Comparison of ENCODE assay signal across 2 cellular contexts in genomic region chr10:79077488-79078173, GRCh38.
TF ChIP-seq lines count a peak whose summit lies in the region.

No MANE protein-coding gene starts in this region.

TF ChIP-seq in HCT116, 20 proteins besides CTCF, POLR2A, EP300 and RAD21:
- no peak for TF ChIP-seq ATF3 (IDR thresholded peaks at IDR 0.05)
- no peak for TF ChIP-seq TCF7L2 (IDR thresholded peaks at IDR 0.05; ENCODE audit: borderline replicate concordance, extremely low read depth, insufficient read depth, insufficient read length)
- TF ChIP-seq ZFX (IDR thresholded peaks at IDR 0.05): no peak
- TF ChIP-seq SIN3A (IDR thresholded peaks at IDR 0.05; ENCODE audit: low read depth): no peak
- no peak for TF ChIP-seq CBX3 (IDR thresholded peaks at IDR 0.05; ENCODE audit: low read depth)
- TF ChIP-seq YY1 (IDR thresholded peaks at IDR 0.05; ENCODE audit: extremely low read depth, insufficient replicate concordance, low read depth, low read length): no peak
- TF ChIP-seq JUND (IDR thresholded peaks at IDR 0.05): no peak
- TF ChIP-seq ZNF274 (IDR thresholded peaks at IDR 0.05; ENCODE audit: low read depth, low read length): no peak
- TF ChIP-seq ZBTB33 (IDR thresholded peaks at IDR 0.05; ENCODE audit: extremely low read depth, insufficient replicate concordance, low read length): no peak
- TF ChIP-seq POLR2AphosphoS5 (IDR thresholded peaks at IDR 0.05; ENCODE audit: low read depth, low read length): no peak
- no peak for TF ChIP-seq EZH2phosphoT487 (IDR thresholded peaks at IDR 0.05; ENCODE audit: borderline replicate concordance)
- no peak for TF ChIP-seq CEBPB (IDR thresholded peaks at IDR 0.05; ENCODE audit: low read depth)
- no peak for TF ChIP-seq EZH2 (IDR thresholded peaks at IDR 0.05)
- TF ChIP-seq MAX (IDR thresholded peaks at IDR 0.05): no peak
- no peak for TF ChIP-seq SRF (IDR thresholded peaks at IDR 0.05; ENCODE audit: low read depth)
- no peak for TF ChIP-seq EGR1 (IDR thresholded peaks at IDR 0.05; ENCODE audit: low read depth)
- TF ChIP-seq ELF1 (IDR thresholded peaks at IDR 0.05; ENCODE audit: borderline replicate concordance, low read depth): no peak
- TF ChIP-seq FOSL1 (IDR thresholded peaks at IDR 0.05; ENCODE audit: low read depth): no peak
- no peak for TF ChIP-seq REST (IDR thresholded peaks at IDR 0.05; ENCODE audit: low read depth)
- TF ChIP-seq SP1 (IDR thresholded peaks at IDR 0.05; ENCODE audit: low read depth): no peak

TF ChIP-seq in K562, 482 proteins besides CTCF, POLR2A, EP300 and RAD21:
- TF ChIP-seq TCF15 (CRISPR knock-in tag; IDR thresholded peaks at IDR 0.05): no peak
- TF ChIP-seq AFF1 (IDR thresholded peaks at IDR 0.05; ENCODE audit: low read depth in 1 of 2, partially characterized antibody in 2 of 2): no peak
- TF ChIP-seq RBM25 (IDR thresholded peaks at IDR 0.05; ENCODE audit: low read depth, low read length, severe bottlenecking): peak; percentile 54
TF ChIP-seq in K562: peak in this region for 1.
